In genomic region chr13:113845055-113845454, GRCh38 we compare ENCODE assay signal across 24 cellular contexts. TPM values are rescaled to one million over a fixed set of nuclear protein-coding genes. Genes with fewer than 3 reads are reported as not detected.
A peak's percentile ranks its signal among the peaks of the same experiment; 100 is the strongest.
DNase-seq lines count a peak whose midpoint lies in the region; ATAC-seq and TF ChIP-seq lines count a peak whose summit lies in the region.
"Had no signal": no experiment of that assay in that cellular context is flagged by ENCODE, and none has a peak within 500 bp of the region (broad histone marks: within the 10 kb centered on the region; RNA-seq: fewer than 3 reads in every experiment).

No MANE protein-coding gene starts in this region.

- peaks cover 0 to 6% (median 0%) of the 10 kb centered on the region in 11 donors for H3K9me3 Mint-ChIP-seq in naive thymus-derived CD4-positive, alpha-beta T cell

- H3K27me3 Mint-ChIP-seq in naive thymus-derived CD4-positive, alpha-beta T cell: peaks cover 0 to 8% (median 3%) of the 10 kb centered on the region in 5 donors
- H3K27me3 Mint-ChIP-seq: activated CD8-positive, alpha-beta T cell treated with anti-CD3 and anti-CD28 coated beads for 36 hours had no signal

- ATAC-seq in left cardiac atrium (no peak), gastroesophageal sphincter (no peak), aorta (ENCODE audit: low FRiP score) (no peak), HG02840 (IDR thresholded peaks at IDR 0.05; ENCODE audit: low FRiP score, unreplicated experiment) (no peak)
- no peak for ATAC-seq in naive thymus-derived CD4-positive, alpha-beta T cell
- ATAC-seq: activated CD8-positive, alpha-beta T cell treated with anti-CD3 and anti-CD28 coated beads for 36 hours; stimulated activated naive CD8-positive, alpha-beta T cell treated with anti-CD3 and anti-CD28 coated beads, Interleukin-15, Interleukin-2, amounts not matched to agents 100 U/mL and 50 U/mL, for 24 hours had no signal

- DNase-seq in cardiac septum (ENCODE audit: low spot score) (peak; percentile 56), left cardiac atrium (no peak), aorta (peak; percentile 41 to 43), glomerular visceral epithelial cell (ENCODE audit: extremely low spot score) (no peak), NCI-H1048 (lab: John Stamatoyannopoulos, UW) (no peak)
- no peak for DNase-seq in naive thymus-derived CD4-positive, alpha-beta T cell
- DNase-seq: activated CD8-positive, alpha-beta T cell treated with anti-CD3 and anti-CD28 coated beads for 36 hours; activated gamma-delta T cell treated with Interleukin-2 at 50 U/mL for 16 hours; COR-L47; erythroblast; glutamatergic neuron; naive B cell; NCI-H1105; NCI-H2081 treated with DMSO at 0.1 percent for 48 hours; NCI-H446 treated with DMSO at 0.1 percent for 48 hours; NK-92 treated with Interleukin-12 subunit alpha and Interleukin-12 subunit beta, amount 100 ng/mL, for 24 hours; stimulated activated CD4-positive, alpha-beta T cell treated with anti-CD3 and anti-CD28 coated beads, Interleukin-2, amount 100 ng/mL, for 48 hours; stimulated activated naive CD8-positive, alpha-beta T cell treated with anti-CD3 and anti-CD28 coated beads, Interleukin-15, Interleukin-2, amounts not matched to agents 100 U/mL and 50 U/mL, for 24 hours; T1000; trophoblast cell had no signal

- intact Hi-C loops in cardiac septum (cut with DNase I): loop anchor here (10.0 kb wide), 1 partner anchor 280 kb away; no protein-coding TSS in a partner anchor
- intact Hi-C loops in left cardiac atrium (cut with DNase I): no loop called here
- intact Hi-C loops in naive thymus-derived CD4-positive, alpha-beta T cell (cut with micrococcal nuclease): no loop called here
- intact Hi-C loops in aorta (cut with DNase I): no loop called here

- WGBS in gastroesophageal sphincter (ENCODE audit: low coverage in 1 of 2), 2 donors: 89% methylated on average over 8 of the region's 13 CpGs; no CpG with 5 or more reads in 1 of the 2 donors
- 89 to 92% methylated on average over 13 of the region's 13 CpGs for WGBS in aorta, 2 donors

- H3K9me3 ChIP-seq in gastroesophageal sphincter: no peaks in the 10 kb centered on the region
- no peaks in the 10 kb centered on the region for H3K9me3 ChIP-seq in naive thymus-derived CD4-positive, alpha-beta T cell (ENCODE audit: control insufficient read depth in 2 of 3, low read length in 3 of 3)
- no peaks in the 10 kb centered on the region for H3K9me3 ChIP-seq in aorta (ENCODE audit: control insufficient read depth, low read length)

- TF ChIP-seq CTCF in gastroesophageal sphincter (IDR thresholded peaks at IDR 0.05): no peak

- peaks cover 2 to 99% (median 28%) of the 10 kb centered on the region in 3 donors for H3K4me1 ChIP-seq in gastroesophageal sphincter
- peaks cover 33 to 49% of the 10 kb centered on the region in 2 donors for H3K4me1 ChIP-seq in naive thymus-derived CD4-positive, alpha-beta T cell (ENCODE audit: control insufficient read depth in 2 of 2, insufficient read depth in 2 of 2, low read length in 2 of 2)
- no peaks in the 10 kb centered on the region for H3K4me1 ChIP-seq in aorta (ENCODE audit: control insufficient read depth in 1 of 2, insufficient read depth in 2 of 2, low read length in 2 of 2)
- H3K4me1 ChIP-seq: parathyroid adenoma had no signal

- H3K4me1 Mint-ChIP-seq in naive thymus-derived CD4-positive, alpha-beta T cell: peaks cover 18 to 61% (median 38%) of the 10 kb centered on the region in 7 donors

- H3K27ac Mint-ChIP-seq in naive thymus-derived CD4-positive, alpha-beta T cell: no peak overlapping the region

- POLR2A ChIA-PET in naive thymus-derived CD4-positive, alpha-beta T cell (lab: Charles Lee): no interaction called here

- H3K4me3 Mint-ChIP-seq in naive thymus-derived CD4-positive, alpha-beta T cell: peak overlapping the region in 6 of 10 donors; percentile 12 to 70 (median 54)
- H3K4me3 Mint-ChIP-seq: activated CD8-positive, alpha-beta T cell treated with anti-CD3 and anti-CD28 coated beads for 36 hours had no signal

- H3K27me3 ChIP-seq in gastroesophageal sphincter: no peaks in the 10 kb centered on the region
- no peaks in the 10 kb centered on the region for H3K27me3 ChIP-seq in naive thymus-derived CD4-positive, alpha-beta T cell (ENCODE audit: control insufficient read depth in 2 of 2, insufficient read depth in 2 of 2, low read length in 2 of 2)
- no peaks in the 10 kb centered on the region for H3K27me3 ChIP-seq in aorta (ENCODE audit: control insufficient read depth in 1 of 2, insufficient read depth in 2 of 2, low read length in 1 of 2)
- H3K27me3 ChIP-seq: dorsolateral prefrontal cortex had no signal

- TF ChIP-seq EP300 in gastroesophageal sphincter (IDR thresholded peaks at IDR 0.05): no peak

- H3K36me3 Mint-ChIP-seq in naive thymus-derived CD4-positive, alpha-beta T cell: peaks cover 0 to 9% (median 0%) of the 10 kb centered on the region in 5 donors
- H3K36me3 Mint-ChIP-seq: naive B cell had no signal

- H3K4me3 ChIP-seq in gastroesophageal sphincter: no peak overlapping the region
- no peak overlapping the region for H3K4me3 ChIP-seq in naive thymus-derived CD4-positive, alpha-beta T cell (ENCODE audit: low read length)
- H3K4me3 ChIP-seq in aorta (ENCODE audit: low read length in 2 of 2): no peak overlapping the region
- H3K4me3 ChIP-seq: dorsolateral prefrontal cortex had no signal

- TF ChIP-seq POLR2A in gastroesophageal sphincter (IDR thresholded peaks at IDR 0.05): no peak

- CTCF ChIA-PET in naive thymus-derived CD4-positive, alpha-beta T cell (lab: Charles Lee): no interaction called here

- peaks cover 0 to 50% of the 10 kb centered on the region in 2 donors for H3K36me3 ChIP-seq in gastroesophageal sphincter
- no peaks in the 10 kb centered on the region for H3K36me3 ChIP-seq in naive thymus-derived CD4-positive, alpha-beta T cell (ENCODE audit: control insufficient read depth in 2 of 3, insufficient read depth in 3 of 3, low read length in 3 of 3)
- peaks cover 3 to 7% of the 10 kb centered on the region in 2 donors for H3K36me3 ChIP-seq in aorta (ENCODE audit: control insufficient read depth in 1 of 2, insufficient read depth in 2 of 2, low read length in 1 of 2)

- H3K27ac ChIP-seq in gastroesophageal sphincter (peak overlapping the region in 3 of 4 donors; percentile 37 to 73 (median 37)), aorta (ENCODE audit: low read depth in 1 of 2, low read length in 2 of 2) (no peak overlapping the region)
- H3K27ac ChIP-seq in naive thymus-derived CD4-positive, alpha-beta T cell (ENCODE audit: low read depth, low read length): no peak overlapping the region
- H3K27ac ChIP-seq: dorsolateral prefrontal cortex, parathyroid adenoma had no signal

RNA-seq across cellular contexts. Expression of gene GAS6, which starts 18.8 kb away (rescaled TPM):
- total RNA-seq in cardiac septum: 201 TPM
- 100 to 1,000 TPM; 165 to 175 TPM for total RNA-seq in left cardiac atrium
- total RNA-seq in gastroesophageal sphincter: 100 to 1,000 TPM; 132 to 392 (median 217) TPM
- 1 to 10 TPM; 2.4 to 5.5 (median 3.2) TPM for total RNA-seq in naive thymus-derived CD4-positive, alpha-beta T cell
- under 1 TPM in 1 of 2 donors, not detected in 1; 0.38 TPM for polyA plus RNA-seq in naive thymus-derived CD4-positive, alpha-beta T cell
- total RNA-seq in aorta: 100 to 1,000 TPM; 317 to 348 TPM
- 100 to 1,000 TPM; 244 to 509 TPM for polyA plus RNA-seq in aorta

Comparison
In these comparisons a context has a peak if more than half of its experiments do, and no peak if none do; other contexts are left out.
1. DNase-seq: peak in cardiac septum (single experiment) and aorta (2 of 2); none in left cardiac atrium (single experiment), naive thymus-derived CD4-positive, alpha-beta T cell (0 of 9), glomerular visceral epithelial cell (single experiment) and NCI-H1048 (single experiment).
2. H3K27ac ChIP-seq: peak in gastroesophageal sphincter (3 of 4); none in naive thymus-derived CD4-positive, alpha-beta T cell (single experiment) and aorta (0 of 2).
3. RNA of gene GAS6, which starts 18.8 kb away (total RNA-seq): 317 to 348 TPM in aorta, 132 to 392 TPM in gastroesophageal sphincter, 201 TPM in cardiac septum (single experiment) and 165 to 175 TPM in left cardiac atrium; 2.4 to 5.5 TPM in naive thymus-derived CD4-positive, alpha-beta T cell; every median in the first group is over 10 times any median in the second.